14 cellular contexts compared by ENCODE assay signal in genomic region chr9:26706223-26706622, GRCh38.
DNase-seq lines count a peak whose midpoint lies in the region; ATAC-seq lines count a peak whose summit lies in the region.
"Had no signal": no experiment of that assay in that cellular context is flagged by ENCODE, and none has a peak within 500 bp of the region (broad histone marks: within the 10 kb centered on the region; RNA-seq: fewer than 3 reads in every experiment).

No MANE protein-coding gene starts in this region.

- peaks cover 3% of the 10 kb centered on the region for H3K4me1 Mint-ChIP-seq in activated naive CD8-positive, alpha-beta T cell treated with anti-CD3 and anti-CD28 coated beads, Interleukin-2, amount 50 U/mL, for 24 hours
- no peaks in the 10 kb centered on the region for H3K4me1 Mint-ChIP-seq in activated naive CD8-positive, alpha-beta T cell treated with anti-CD3 and anti-CD28 coated beads for 36 hours
- no peaks in the 10 kb centered on the region for H3K4me1 Mint-ChIP-seq in T-cell
- H3K4me1 Mint-ChIP-seq: CD8-positive, alpha-beta memory T cell; GM23338 had no signal

- POLR2A ChIA-PET in T-cell (lab: Charles Lee), result no interaction called here

- peaks cover 3% of the 10 kb centered on the region for H3K27me3 Mint-ChIP-seq in activated naive CD8-positive, alpha-beta T cell treated with anti-CD3 and anti-CD28 coated beads, Interleukin-2, amount 50 U/mL, for 24 hours
- peaks cover 5% of the 10 kb centered on the region for H3K27me3 Mint-ChIP-seq in activated naive CD8-positive, alpha-beta T cell treated with anti-CD3 and anti-CD28 coated beads for 36 hours
- H3K27me3 Mint-ChIP-seq in T-cell, result peaks cover 3% of the 10 kb centered on the region in 2 donors

- no peak overlapping the region for H3K27ac Mint-ChIP-seq in activated naive CD8-positive, alpha-beta T cell treated with anti-CD3 and anti-CD28 coated beads, Interleukin-2, amount 50 U/mL, for 24 hours
- H3K27ac Mint-ChIP-seq in activated naive CD8-positive, alpha-beta T cell treated with anti-CD3 and anti-CD28 coated beads for 36 hours, result no peak overlapping the region
- H3K27ac Mint-ChIP-seq in T-cell, result no peak overlapping the region
- H3K27ac Mint-ChIP-seq: CD8-positive, alpha-beta memory T cell; GM23338 had no signal

- H3K4me3 Mint-ChIP-seq in activated naive CD8-positive, alpha-beta T cell treated with anti-CD3 and anti-CD28 coated beads, Interleukin-2, amount 50 U/mL, for 24 hours, result no peak overlapping the region
- H3K4me3 Mint-ChIP-seq in activated naive CD8-positive, alpha-beta T cell treated with anti-CD3 and anti-CD28 coated beads for 36 hours, result no peak overlapping the region
- no peak overlapping the region for H3K4me3 Mint-ChIP-seq in T-cell
- H3K4me3 Mint-ChIP-seq: CD8-positive, alpha-beta memory T cell; GM23338 had no signal

- CTCF ChIA-PET in T-cell (lab: Charles Lee), result no interaction called here

- no peaks in the 10 kb centered on the region for H3K36me3 Mint-ChIP-seq in activated naive CD8-positive, alpha-beta T cell treated with anti-CD3 and anti-CD28 coated beads, Interleukin-2, amount 50 U/mL, for 24 hours (ENCODE audit: low read depth)
- no peaks in the 10 kb centered on the region for H3K36me3 Mint-ChIP-seq in activated naive CD8-positive, alpha-beta T cell treated with anti-CD3 and anti-CD28 coated beads for 36 hours
- H3K36me3 Mint-ChIP-seq in T-cell, result no peaks in the 10 kb centered on the region
- H3K36me3 Mint-ChIP-seq: CD8-positive, alpha-beta memory T cell had no signal

- ATAC-seq in activated naive CD8-positive, alpha-beta T cell treated with anti-CD3 and anti-CD28 coated beads, Interleukin-2, amount 50 U/mL, for 24 hours, result peak; percentile 63
- ATAC-seq in T-cell (replicated peaks in 1 of 4) (no peak), GM19397 (IDR thresholded peaks at IDR 0.05; ENCODE audit: unreplicated experiment) (no peak)
- ATAC-seq: GM23338 had no signal

- peaks cover 6% of the 10 kb centered on the region for H3K9me3 Mint-ChIP-seq in activated naive CD8-positive, alpha-beta T cell treated with anti-CD3 and anti-CD28 coated beads, Interleukin-2, amount 50 U/mL, for 24 hours
- H3K9me3 Mint-ChIP-seq in activated naive CD8-positive, alpha-beta T cell treated with anti-CD3 and anti-CD28 coated beads for 36 hours, result no peaks in the 10 kb centered on the region
- peaks cover 4 to 11% (median 4%) of the 10 kb centered on the region in 3 donors for H3K9me3 Mint-ChIP-seq in T-cell

- DNase-seq in activated naive CD8-positive, alpha-beta T cell treated with anti-CD3 and anti-CD28 coated beads, Interleukin-2, amount 50 U/mL, for 24 hours, result no peak
- DNase-seq in activated naive CD8-positive, alpha-beta T cell treated with anti-CD3 and anti-CD28 coated beads for 36 hours, result no peak
- DNase-seq in HT1080 (ENCODE audit: low read depth) (peak; percentile 34), dermis blood vessel endothelial cell (peak; percentile 4), T-cell (no peak), DMS153 (lab: John Stamatoyannopoulos, UW) (no peak)
- DNase-seq: AML-193; Caco-2; CD8-positive, alpha-beta memory T cell; DMS79; EL; H7 had no signal

Comparison
In these comparisons a context has a peak if more than half of its experiments do, and no peak if none do; other contexts are left out.
1. DNase-seq: peak in HT1080 (single experiment) and dermis blood vessel endothelial cell (single experiment); none in activated naive CD8-positive, alpha-beta T cell treated with anti-CD3 and anti-CD28 coated beads, Interleukin-2, amount 50 U/mL, for 24 hours (single experiment), activated naive CD8-positive, alpha-beta T cell treated with anti-CD3 and anti-CD28 coated beads for 36 hours (single experiment), T-cell (0 of 34) and DMS153 (single experiment).